8 cellular contexts compared by ENCODE assay signal in genomic region chr4:144646523-144647094, GRCh38. TPM values are rescaled to one million over a fixed set of nuclear protein-coding genes. Genes with fewer than 3 reads are reported as not detected.
DNase-seq lines count a peak whose midpoint lies in the region; ATAC-seq, FAIRE-seq and TF ChIP-seq lines count a peak whose summit lies in the region.

No MANE protein-coding gene starts in this region.

- peaks cover 14 to 22% (median 21%) of the 10 kb centered on the region in 3 donors for H3K4me1 Mint-ChIP-seq in CD8-positive, alpha-beta memory T cell
- peaks cover 46% of the 10 kb centered on the region for H3K4me1 Mint-ChIP-seq in GM23338
- H3K4me1 Mint-ChIP-seq in activated T-cell treated with anti-CD3 and anti-CD28 coated beads, Interleukin-2, amount 50 U/mL, for 72 hours (ENCODE audit: low read depth), result peaks cover 24% of the 10 kb centered on the region

- H3K4me1 ChIP-seq in CD8-positive, alpha-beta memory T cell (ENCODE audit: insufficient read depth, low read length), result no peaks in the 10 kb centered on the region
- H3K4me1 ChIP-seq in GM23338 (ENCODE audit: insufficient read depth), result peaks cover 41% of the 10 kb centered on the region

- H3K36me3 Mint-ChIP-seq in CD8-positive, alpha-beta memory T cell, result no peaks in the 10 kb centered on the region
- no peaks in the 10 kb centered on the region; the same call in 2 of the 3 replicates for H3K36me3 Mint-ChIP-seq in GM23338 (ENCODE audit: low read depth)
- peaks cover 0 to 2% of the 10 kb centered on the region in 2 donors for H3K36me3 Mint-ChIP-seq in activated T-cell treated with anti-CD3 and anti-CD28 coated beads, Interleukin-2, amount 50 U/mL, for 72 hours (ENCODE audit: insufficient read depth in 2 of 2)

- no peaks in the 10 kb centered on the region for H3F3A ChIP-seq in GM23338 (replicated peaks; ENCODE audit: low read depth)

- H4K20me1 ChIP-seq in GM23338 (replicated peaks; ENCODE audit: insufficient read depth), result no peaks in the 10 kb centered on the region

- TF ChIP-seq POLR2A in GM12891 (IDR thresholded peaks at IDR 0.05; ENCODE audit: low read depth, low read length), result no peak

- H3K4me2 ChIP-seq in GM23338, result peak overlapping the region; percentile 85

- no peaks in the 10 kb centered on the region for H3K9me3 ChIP-seq in CD8-positive, alpha-beta memory T cell (ENCODE audit: low read length)

- CTCF ChIA-PET in CD8-positive, alpha-beta memory T cell (lab: Charles Lee), result no interaction called here

- no peak overlapping the region for H3K4me3 ChIP-seq in CD8-positive, alpha-beta memory T cell (ENCODE audit: low read length)
- peak overlapping the region; percentile 58 for H3K4me3 ChIP-seq in GM23338

- peaks cover 0 to 3% (median 0%) of the 10 kb centered on the region in 5 donors for H3K9me3 Mint-ChIP-seq in CD8-positive, alpha-beta memory T cell
- H3K9me3 Mint-ChIP-seq in GM23338, result no peaks in the 10 kb centered on the region
- no peaks in the 10 kb centered on the region for H3K9me3 Mint-ChIP-seq in activated T-cell treated with anti-CD3 and anti-CD28 coated beads, Interleukin-2, amount 50 U/mL, for 72 hours

- ATAC-seq in GM23338 (peak; percentile 35), sciatic nerve (peak; percentile 68), GM19328 (IDR thresholded peaks at IDR 0.05; ENCODE audit: unreplicated experiment) (no peak)
- ATAC-seq in activated T-cell treated with anti-CD3 and anti-CD28 coated beads, Interleukin-2, amount 50 U/mL, for 72 hours (replicated peaks in 1 of 2), result peak; percentile 73 to 74

- no peaks in the 10 kb centered on the region for H3K36me3 ChIP-seq in CD8-positive, alpha-beta memory T cell (ENCODE audit: insufficient read depth, low read length)
- H3K36me3 ChIP-seq in GM23338 (ENCODE audit: insufficient read depth), result no peaks in the 10 kb centered on the region

- peak overlapping the region; percentile 19; the same call in 1 of the 2 replicates for H2AFZ ChIP-seq in GM23338

- no peak for TF ChIP-seq CTCF in GM23338 (conservative IDR thresholded peaks at IDR 0.05; ENCODE audit: low read depth in 2 of 2)

- no peaks in the 10 kb centered on the region for H3K79me2 ChIP-seq in GM23338 (replicated peaks; ENCODE audit: insufficient read depth)

- intact Hi-C loops in sciatic nerve (cut with DNase I), result no loop called here

- peak overlapping the region; percentile 13 to 85 (median 62) for H3K4me3 Mint-ChIP-seq in CD8-positive, alpha-beta memory T cell
- peak overlapping the region; percentile 76 for H3K4me3 Mint-ChIP-seq in GM23338
- H3K4me3 Mint-ChIP-seq in activated T-cell treated with anti-CD3 and anti-CD28 coated beads, Interleukin-2, amount 50 U/mL, for 72 hours, result peak overlapping the region; percentile 89 to 95

- peaks cover 16 to 54% of the 10 kb centered on the region in 2 donors for H3K27me3 Mint-ChIP-seq in CD8-positive, alpha-beta memory T cell
- H3K27me3 Mint-ChIP-seq in GM23338 (ENCODE audit: insufficient read depth, low read depth, poor library complexity), result peaks cover 60% of the 10 kb centered on the region
- peaks cover 56% of the 10 kb centered on the region for H3K27me3 Mint-ChIP-seq in activated T-cell treated with anti-CD3 and anti-CD28 coated beads, Interleukin-2, amount 50 U/mL, for 72 hours (ENCODE audit: low read depth)

- no peaks in the 10 kb centered on the region for H3K9me2 ChIP-seq in GM23338 (ENCODE audit: insufficient read depth)

- POLR2A ChIA-PET in CD8-positive, alpha-beta memory T cell (lab: Charles Lee), result no interaction called here

- DNase-seq in CD8-positive, alpha-beta memory T cell, result no peak
- DNase-seq in GM23338 (ENCODE audit: low spot score), result peak; percentile 33
- peak; percentile 29 to 40 for DNase-seq in activated T-cell treated with anti-CD3 and anti-CD28 coated beads, Interleukin-2, amount 50 U/mL, for 72 hours
- DNase-seq in hippocampal formation (lab: John Stamatoyannopoulos, UW), result peak; percentile 31 to 64
- no peak for DNase-seq in sciatic nerve (ENCODE audit: low spot score)
- no peak for DNase-seq in NCI-H226
- no peak for DNase-seq in GM12891 (ENCODE audit: insufficient read length, low spot score)

- no peak overlapping the region for H3K27ac ChIP-seq in CD8-positive, alpha-beta memory T cell (ENCODE audit: low read depth, low read length)
- no peak overlapping the region for H3K27ac ChIP-seq in GM23338 (ENCODE audit: low read depth)

- no peak for FAIRE-seq in GM12891 (lab: Jason Lieb, UNC)

- no peak overlapping the region for H3K27ac Mint-ChIP-seq in CD8-positive, alpha-beta memory T cell
- H3K27ac Mint-ChIP-seq in GM23338, result no peak overlapping the region
- no peak overlapping the region for H3K27ac Mint-ChIP-seq in activated T-cell treated with anti-CD3 and anti-CD28 coated beads, Interleukin-2, amount 50 U/mL, for 72 hours

- no peaks in the 10 kb centered on the region for H3K27me3 ChIP-seq in CD8-positive, alpha-beta memory T cell (ENCODE audit: insufficient read depth, low read length, poor library complexity, severe bottlenecking)
- H3K27me3 ChIP-seq in GM23338 (ENCODE audit: insufficient read depth), result peaks cover 67% of the 10 kb centered on the region

TF ChIP-seq in GM23338, 12 proteins besides CTCF, POLR2A, EP300 and RAD21 (continues in another document):
- TF ChIP-seq STAT1 (IDR thresholded peaks at IDR 0.05; ENCODE audit: unreplicated experiment), result no peak

TF ChIP-seq in GM12891, 5 proteins besides CTCF, POLR2A, EP300 and RAD21:
- TF ChIP-seq POU2F2 (IDR thresholded peaks at IDR 0.05; ENCODE audit: low read depth, low read length) (no peak), POLR2AphosphoS5 (IDR thresholded peaks at IDR 0.05; ENCODE audit: low read depth, low read length) (no peak), PAX5 (IDR thresholded peaks at IDR 0.05; ENCODE audit: insufficient read depth, low read length, severe bottlenecking) (no peak), SPI1 (IDR thresholded peaks at IDR 0.05; ENCODE audit: low read depth, low read length) (no peak), TAF1 (IDR thresholded peaks at IDR 0.05; ENCODE audit: low read depth, low read length) (no peak)
TF ChIP-seq in GM12891: peak in this region for 0.

RNA-seq across cellular contexts. Expression of gene HHIP, which starts 0.7 kb away (rescaled TPM):
- total RNA-seq in CD8-positive, alpha-beta memory T cell, result not detected
- not detected for polyA plus RNA-seq in CD8-positive, alpha-beta memory T cell
- 1.5 and 2.5 TPM in 2 replicates for total RNA-seq in GM23338 (2014; rRNA removed; shearing (Covaris generic))
- 4.2 and 5.9 TPM in 2 replicates for polyA plus RNA-seq in GM23338 (2016; fragmentation: Nextera tagmentation; extraction: Ambion mirVana)
- total RNA-seq in activated T-cell treated with anti-CD3 and anti-CD28 coated beads, Interleukin-2, amount 50 U/mL, for 72 hours, result under 1 TPM in 1 of 2 donors, not detected in 1; 0.48 TPM
- 7.8 TPM for total RNA-seq in sciatic nerve
- 0.03 TPM for polyA plus RNA-seq in GM12891 (2012; ENCODE audit: low read depth, missing spikeins)

Comparison
In these comparisons a context has a peak if more than half of its experiments do, and no peak if none do; other contexts are left out.
1. DNase-seq: peak in GM23338 (single experiment), activated T-cell treated with anti-CD3 and anti-CD28 coated beads, Interleukin-2, amount 50 U/mL, for 72 hours (2 of 2) and hippocampal formation (2 of 2); none in CD8-positive, alpha-beta memory T cell (0 of 5), sciatic nerve (single experiment), NCI-H226 (single experiment) and GM12891 (single experiment).
2. Peak in every context shown above with its lines, with median percentiles within 50 percentile points of each other: H3K4me3 Mint-ChIP-seq.